Comparison of ENCODE assay signal across 8 cellular contexts in genomic region chr1:224433041-224433670, GRCh38. TPM values are rescaled to one million over a fixed set of nuclear protein-coding genes. Genes with fewer than 3 reads are reported as not detected.
DNase-seq lines count a peak whose midpoint lies in the region; ATAC-seq, FAIRE-seq and TF ChIP-seq lines count a peak whose summit lies in the region.

No MANE protein-coding gene starts in this region.

- H3K27ac ChIP-seq in A549 (peak overlapping the region; percentile 81 to 99), GM23338 (ENCODE audit: low read depth) (0 out of 2 replicates have a peak overlapping the region, but pooled peaks have one; percentile 3), coronary artery (peak overlapping the region; percentile 91 to 100), lower lobe of right lung (peak overlapping the region; percentile 98), suprapubic skin (peak overlapping the region; percentile 99)

- H3K27me3 ChIP-seq in GM23338 (ENCODE audit: insufficient read depth): no peaks in the 10 kb centered on the region
- H3K27me3 ChIP-seq in lower lobe of right lung (ENCODE audit: low read depth): no peaks in the 10 kb centered on the region
- H3K27me3 ChIP-seq in suprapubic skin: no peaks in the 10 kb centered on the region

- TF ChIP-seq POLR2A in A549 (IDR thresholded peaks at IDR 0.05; ENCODE audit: low read length): no peak
- no peak for TF ChIP-seq POLR2A in suprapubic skin (IDR thresholded peaks at IDR 0.05)

- no peak overlapping the region for H2AFZ ChIP-seq in GM23338

- H3K36me3 ChIP-seq in GM23338 (ENCODE audit: insufficient read depth) (peaks cover 2% of the 10 kb centered on the region; the same call in 1 of the 2 replicates), lower lobe of right lung (peaks cover 18% of the 10 kb centered on the region), suprapubic skin (peaks cover 7% of the 10 kb centered on the region)

- peak overlapping the region; percentile 89 for H3K4me3 Mint-ChIP-seq in GM23338

- H3K27me3 Mint-ChIP-seq in GM23338 (ENCODE audit: insufficient read depth, low read depth, poor library complexity): peaks cover 7% of the 10 kb centered on the region

- CTCF ChIA-PET in A549 (lab: Yijun Ruan, JAX): interaction anchor here (1.2 to 2.2 kb wide), 3 partner anchors 17 to 317 kb away, joined by 3 to 13 read pairs (median 4); no protein-coding TSS in a partner anchor

- no peak for TF ChIP-seq RAD21 in A549 (conservative IDR thresholded peaks at IDR 0.05 in 1 of 2, IDR thresholded peaks at IDR 0.05 in 1 of 2)

- H3K9me3 ChIP-seq in A549: no peaks in the 10 kb centered on the region
- no peaks in the 10 kb centered on the region for H3K9me3 ChIP-seq in lower lobe of right lung
- no peaks in the 10 kb centered on the region for H3K9me3 ChIP-seq in suprapubic skin

- no peaks in the 10 kb centered on the region for H3K9me3 Mint-ChIP-seq in GM23338

- H3F3A ChIP-seq in GM23338 (replicated peaks; ENCODE audit: low read depth): no peaks in the 10 kb centered on the region

- H3K9me2 ChIP-seq in GM23338 (ENCODE audit: insufficient read depth): no peaks in the 10 kb centered on the region

- TF ChIP-seq CTCF in A549 (IDR thresholded peaks at IDR 0.05): no peak
- TF ChIP-seq CTCF in GM23338 (conservative IDR thresholded peaks at IDR 0.05; ENCODE audit: low read depth in 2 of 2): no peak
- no peak for TF ChIP-seq CTCF in coronary artery (IDR thresholded peaks at IDR 0.05)
- no peak for TF ChIP-seq CTCF in lower lobe of right lung (IDR thresholded peaks at IDR 0.05)
- no peak for TF ChIP-seq CTCF in suprapubic skin (IDR thresholded peaks at IDR 0.05)

- DNase-seq in A549 (ENCODE audit: low read depth in 1 of 2, low spot score in 1 of 2) (no peak), GM23338 (ENCODE audit: low spot score) (peak; percentile 30), T follicular helper cell (ENCODE audit: low read depth) (peak; percentile 10), coronary artery (ENCODE audit: low spot score) (peak; percentile 72), lower lobe of right lung (peak; percentile 49), suprapubic skin (ENCODE audit: low spot score in 2 of 2) (no peak), NCI-H1930 (lab: John Stamatoyannopoulos, UW) (no peak)

- TF ChIP-seq EP300 in A549 (IDR thresholded peaks at IDR 0.05) (no peak), suprapubic skin (IDR thresholded peaks at IDR 0.05) (no peak)

- ATAC-seq in A549: peak in 1 of 2 experiments; percentile 3; a peak in 2 of 6 replicates
- peak; percentile 7; the same call in 1 of the 3 replicates for ATAC-seq in GM23338
- ATAC-seq in lower lobe of right lung: peak in 1 of 2 donors; percentile 1
- ATAC-seq in HG03354 (IDR thresholded peaks at IDR 0.05; ENCODE audit: poor library complexity, severe bottlenecking, unreplicated experiment): no peak

- H3K36me3 Mint-ChIP-seq in GM23338 (ENCODE audit: low read depth): peaks cover 42% of the 10 kb centered on the region

- H3K4me3 ChIP-seq in A549 (peak overlapping the region; percentile 58), GM23338 (peak overlapping the region; percentile 65), coronary artery (peak overlapping the region; percentile 75), lower lobe of right lung (peak overlapping the region; percentile 80), suprapubic skin (peak overlapping the region; percentile 88)

- H3K27ac Mint-ChIP-seq in GM23338: peak overlapping the region; percentile 49

- peak overlapping the region; percentile 97 for H3K4me2 ChIP-seq in A549
- peak overlapping the region; percentile 92 for H3K4me2 ChIP-seq in GM23338

- H4K20me1 ChIP-seq in GM23338 (replicated peaks; ENCODE audit: insufficient read depth): peaks cover 25% of the 10 kb centered on the region

- H3K4me1 Mint-ChIP-seq in GM23338: peaks cover 38% of the 10 kb centered on the region

- peaks cover 73% of the 10 kb centered on the region for H3K79me2 ChIP-seq in GM23338 (replicated peaks; ENCODE audit: insufficient read depth)

- no peak for FAIRE-seq in A549 (lab: Jason Lieb, UNC)

- intact Hi-C loops in lower lobe of right lung (cut with DNase I): no loop called here

- POLR2A ChIA-PET in A549 (lab: Yijun Ruan, JAX): no interaction called here

- peaks cover 49% of the 10 kb centered on the region for H3K4me1 ChIP-seq in A549
- H3K4me1 ChIP-seq in GM23338 (ENCODE audit: insufficient read depth): peaks cover 32% of the 10 kb centered on the region
- peaks cover 55% of the 10 kb centered on the region for H3K4me1 ChIP-seq in lower lobe of right lung
- H3K4me1 ChIP-seq in suprapubic skin: peaks cover 49% of the 10 kb centered on the region

- 2% methylated on average over 15 of the region's 19 CpGs for WGBS in A549 (ENCODE audit: missing lambda C conversion rate)
- WGBS in suprapubic skin: under 1% methylated on average over 19 of the region's 19 CpGs

TF ChIP-seq in A549, 52 proteins besides CTCF, POLR2A, EP300 and RAD21 (continues in another document):
- TF ChIP-seq RARB (CRISPR knock-in tag; IDR thresholded peaks at IDR 0.05) (no peak), HOXB13 (CRISPR knock-in tag; IDR thresholded peaks at IDR 0.05; ENCODE audit: low read depth) (no peak), USF2 (IDR thresholded peaks at IDR 0.05) (no peak), HES2 (IDR thresholded peaks at IDR 0.05) (no peak), CBX2 (IDR thresholded peaks at IDR 0.05; ENCODE audit: borderline replicate concordance, low read depth) (no peak), CBX8 (IDR thresholded peaks at IDR 0.05) (no peak), KDM5A (IDR thresholded peaks at IDR 0.05) (no peak)

TF ChIP-seq in GM23338, 12 proteins besides CTCF, POLR2A, EP300 and RAD21 (continues in another document):
- TF ChIP-seq ZNF462 (CRISPR knock-in tag; IDR thresholded peaks at IDR 0.05) (no peak), POLR2AphosphoS5 (IDR thresholded peaks at IDR 0.05; ENCODE audit: low read depth) (no peak), ZNF331 (CRISPR knock-in tag; IDR thresholded peaks at IDR 0.05; ENCODE audit: low read depth) (no peak)

RNA-seq across cellular contexts. Expression of gene WDR26, which starts 1.4 kb away (rescaled TPM):
- 38.4 and 55.4 TPM in 2 replicates for polyA plus RNA-seq in A549 (2011; rRNA removed)
- polyA plus RNA-seq in A549 (2012; cell fraction: cytosol; rRNA removed): 16.9 and 17.1 TPM in 2 replicates
- 10.6 and 14.0 TPM in 2 replicates for polyA plus RNA-seq in A549 (2012; cell fraction: nucleus; rRNA removed)
- 44.3 to 45.9 TPM (median 45.2 TPM) in 3 replicates for polyA plus RNA-seq in A549 (2017; fragmentation: RNase III; extraction: RNeasy Plus Mini Kit Qiagen cat#74134 plus additional on column Dnase treatment)
- polyA minus RNA-seq in A549 (2011; rRNA and poly(A)+ RNA removed): 51.8 and 53.8 TPM in 2 replicates
- 71.0 and 74.6 TPM in 2 replicates for total RNA-seq in GM23338 (2014; rRNA removed; shearing (Covaris generic))
- polyA plus RNA-seq in GM23338 (2016; fragmentation: Nextera tagmentation; extraction: Ambion mirVana): 13.9 and 16.9 TPM in 2 replicates
- 86.6 TPM for total RNA-seq in lower lobe of right lung
- total RNA-seq in suprapubic skin: 100 to 1,000 TPM in 3 of 4 donors, 10 to 100 TPM in 1; 92.4 to 174 (median 111) TPM

Comparison
In these comparisons a context has a peak if more than half of its experiments do, and no peak if none do; other contexts are left out.
1. DNase-seq: peak in GM23338 (single experiment), T follicular helper cell (single experiment), coronary artery (single experiment) and lower lobe of right lung (single experiment); none in A549 (0 of 2), suprapubic skin (0 of 2) and NCI-H1930 (0 of 2).
2. H3K27ac ChIP-seq: peak in every context shown above with its lines; median percentile 99 in suprapubic skin; 98 in lower lobe of right lung; 96 in coronary artery; 90 in A549; 3 in GM23338.
3. Peak in every context shown above with its lines, with median percentiles within 50 percentile points of each other: H3K4me3 ChIP-seq.